In genomic region chr19:19320362-19321142, GRCh38 we compare ENCODE assay signal across 8 cellular contexts. TPM values are rescaled to one million over a fixed set of nuclear protein-coding genes. Genes with fewer than 3 reads are reported as not detected.
DNase-seq lines count a peak whose midpoint lies in the region; ATAC-seq, FAIRE-seq and TF ChIP-seq lines count a peak whose summit lies in the region.

Gene MAU2, plus strand, starts transcription at chr19:19320829. Its CDS starts 31 bp downstream, at chr19:19320860.
Gene SUGP1, minus strand, starts transcription at chr19:19320509. Its CDS starts 13 bp downstream, at chr19:19320496.

- H2BK5ac ChIP-seq in H1 (ENCODE audit: low read depth, low read length) = peak within 1 kb of the TSS; percentile 99
- H2BK5ac ChIP-seq in mesenchymal stem cell (ENCODE audit: low read depth, low read length, poor library complexity, severe bottlenecking) = peak within 1 kb of the TSS; percentile 89

- ATAC-seq in GM19467 (IDR thresholded peaks at IDR 0.05; ENCODE audit: unreplicated experiment) = peak; percentile 90

- peak within 1 kb of the TSS; percentile 97 for H2BK120ac ChIP-seq in H1 (replicated peaks; ENCODE audit: low read depth, low read length)
- peak within 1 kb of the TSS; percentile 65 for H2BK120ac ChIP-seq in mesenchymal stem cell (ENCODE audit: low read depth, low read length)

- TF ChIP-seq CTCF in H1 (IDR thresholded peaks at IDR 0.05; ENCODE audit: control extremely low read depth in 1 of 3, insufficient read depth in 1 of 3, low read depth in 1 of 3, low read length in 3 of 3) = no peak

- H3K27ac ChIP-seq in H1 (ENCODE audit: low read depth, low read length) (peak within 1 kb of the TSS; percentile 98), mesenchymal stem cell (ENCODE audit: low read length, poor library complexity, severe bottlenecking) (peak within 1 kb of the TSS; percentile 94)

- peaks cover under 1 to 5% of the 10 kb centered on the region in 2 experiments for H4K20me1 ChIP-seq in H1 (replicated peaks in 1 of 2; ENCODE audit: control insufficient read depth in 1 of 2, insufficient read depth in 2 of 2, low read length in 2 of 2)

- H3K9ac ChIP-seq in H1 (replicated peaks in 1 of 4; ENCODE audit: extremely low read depth in 1 of 4, low read depth in 3 of 4, low read length in 3 of 4) = peak within 1 kb of the TSS; percentile 95 to 99 (median 98)
- H3K9ac ChIP-seq in mesenchymal stem cell (ENCODE audit: low read length) = peak within 1 kb of the TSS; percentile 95

- peak; percentile 81 to 99 for TF ChIP-seq POLR2A in H1 (IDR thresholded peaks at IDR 0.05; ENCODE audit: control extremely low read depth in 1 of 2, low read depth in 2 of 2, low read length in 2 of 2)

- H3K14ac ChIP-seq in H1 (ENCODE audit: insufficient read length) = no peak within 1 kb of the TSS
- H3K14ac ChIP-seq in mesenchymal stem cell (ENCODE audit: low read length in 2 of 2) = peak within 1 kb of the TSS in 1 of 2 experiments; percentile 66

- H3K56ac ChIP-seq in H1 (replicated peaks; ENCODE audit: insufficient read length, low read depth, low read length) = peak within 1 kb of the TSS; percentile 97

- TF ChIP-seq RAD21 in H1 (IDR thresholded peaks at IDR 0.05 in 1 of 2, conservative IDR thresholded peaks at IDR 0.05 in 1 of 2; ENCODE audit: low read depth in 2 of 2, low read length in 2 of 2) = no peak

- TF ChIP-seq EP300 in H1 (IDR thresholded peaks at IDR 0.05; ENCODE audit: borderline replicate concordance in 1 of 2, low read depth in 2 of 2, low read length in 2 of 2) = 0 out of 3 replicates have a peak, but pooled peaks of 1 of the 2 experiments have one; percentile 37

- FAIRE-seq in H1 (lab: Jason Lieb, UNC) = no peak

- POLR2A ChIA-PET in H1 (lab: Charles Lee; ENCODE audit: partially characterized antibody) = interaction anchor here (0.7 to 2.6 kb wide), 10 partner anchors 9 to 155 kb away, joined by 3 to 7 read pairs (median 3); partner anchors contain the start of gene TM6SF2

- no peaks in the 10 kb centered on the region for H3K9me3 ChIP-seq in H1 (ENCODE audit: insufficient read depth in 2 of 2, low read depth in 1 of 2, low read length in 1 of 2)
- H3K9me3 ChIP-seq in mesenchymal stem cell (ENCODE audit: control insufficient read depth, low read length) = no peaks in the 10 kb centered on the region

- H2AFZ ChIP-seq in H1 (ENCODE audit: low read length) = peak within 1 kb of the TSS; percentile 97
- H2AFZ ChIP-seq in mesenchymal stem cell (ENCODE audit: low read depth, low read length) = peak within 1 kb of the TSS; percentile 56

- peak within 1 kb of the TSS; percentile 85 to 86 for H3K4me2 ChIP-seq in H1 (ENCODE audit: insufficient read depth in 1 of 2, low read depth in 2 of 2, low read length in 2 of 2)
- H3K4me2 ChIP-seq in mesenchymal stem cell (ENCODE audit: low read length, poor library complexity, severe bottlenecking) = peak within 1 kb of the TSS; percentile 87

- H2BK12ac ChIP-seq in H1 (ENCODE audit: low read depth, low read length) = peak within 1 kb of the TSS; percentile 75; the same call in 1 of the 2 replicates
- peak within 1 kb of the TSS in 1 of 2 experiments; percentile 73 for H2BK12ac ChIP-seq in mesenchymal stem cell (ENCODE audit: low read length in 2 of 2)

- H3K4me3 ChIP-seq in H1 (ENCODE audit: extremely low read depth in 1 of 4, insufficient read depth in 2 of 4, low read depth in 3 of 4, low read length in 4 of 4) (peak within 1 kb of the TSS; percentile 79 to 96 (median 88)), mesenchymal stem cell (ENCODE audit: insufficient read depth in 1 of 2, low read depth in 1 of 2, low read length in 2 of 2) (peak within 1 kb of the TSS; percentile 83 to 99)

- no peak within 1 kb of the TSS for H3K23ac ChIP-seq in H1 (ENCODE audit: insufficient read length)
- H3K23ac ChIP-seq in mesenchymal stem cell (ENCODE audit: low read length in 2 of 2) = peak within 1 kb of the TSS; percentile 83 to 92

- CTCF ChIA-PET in H1 (lab: Charles Lee; ENCODE audit: partially characterized antibody) = interaction anchor here (0.8 to 3.1 kb wide), 4 partner anchors 10 to 858 kb away, joined by 3 to 17 read pairs (median 4); no protein-coding TSS in a partner anchor

- H3K4ac ChIP-seq in H1 (replicated peaks; ENCODE audit: insufficient read length, low read depth, low read length) = no peak within 1 kb of the TSS
- peak within 1 kb of the TSS; percentile 94 to 95 for H3K4ac ChIP-seq in mesenchymal stem cell (ENCODE audit: low read depth in 1 of 2, low read length in 2 of 2)

- peaks cover 7% of the 10 kb centered on the region; the same call in 1 of the 2 replicates for H3K23me2 ChIP-seq in H1 (ENCODE audit: low read depth, low read length)

- peak within 1 kb of the TSS; percentile 99 for H4K5ac ChIP-seq in H1 (ENCODE audit: insufficient read length, low read depth, low read length)

- H2BK15ac ChIP-seq in H1 (ENCODE audit: low read length) (no peak within 1 kb of the TSS), mesenchymal stem cell (ENCODE audit: low read depth, poor library complexity, severe bottlenecking) (peak within 1 kb of the TSS; percentile 73)

- H3K18ac ChIP-seq in H1 (ENCODE audit: extremely low read depth, low read length) (peak within 1 kb of the TSS; percentile 99), mesenchymal stem cell (ENCODE audit: low read depth in 1 of 2, low read length in 2 of 2) (peak within 1 kb of the TSS; percentile 92 to 95)

- 1% methylated on average over 66 of the region's 67 CpGs; no CpG with 5 or more reads in 1 of the 2 experiments for WGBS in H1 (ENCODE audit: extremely low coverage in 1 of 2, insufficient coverage in 1 of 2, insufficient read length in 1 of 2, insufficient replicate concordance in 2 of 2, low coverage in 1 of 2, low lambda C conversion rate in 2 of 2, missing lambda C conversion rate in 1 of 2), 2 experiments
- whole genome bisulfite sequencing in mesenchymal stem cell = 1% methylated on average over 49 of the region's 67 CpGs

- peak within 1 kb of the TSS; percentile 24; the same call in 1 of the 2 replicates for H2AK5ac ChIP-seq in H1 (ENCODE audit: low read depth, low read length)
- H2AK5ac ChIP-seq in mesenchymal stem cell (ENCODE audit: low read length, severe bottlenecking) = no peak within 1 kb of the TSS

- DNase-seq in COLO829 (ENCODE audit: low spot score) (peak; percentile 93), HS-27A (ENCODE audit: low read depth) (peak; percentile 77), NOMO-1 (lab: John Stamatoyannopoulos, UW; ENCODE audit: unreplicated experiment in 2 of 2) (peak; percentile 94 to 95), H1 (ENCODE audit: low read depth in 1 of 2, low spot score in 2 of 2) (peak; percentile 73 to 89), mesenchymal stem cell (peak; percentile 96)
- DNase-seq in activated CD8-positive, alpha-beta memory T cell treated with anti-CD3 and anti-CD28 coated beads for 4 hours (ENCODE audit: low read depth in 2 of 2) = peak; percentile 77 to 79
- DNase-seq in stimulated activated CD8-positive, alpha-beta memory T cell treated with anti-CD3 and anti-CD28 coated beads, Interleukin-12 subunit alpha, Interleukin-12 subunit beta, amount 100 ng/mL, for 4 hours (ENCODE audit: low read depth) = peak; percentile 79

- peaks cover 3% of the 10 kb centered on the region for H3K79me1 ChIP-seq in H1 (ENCODE audit: low read depth, low read length)
- H3K79me1 ChIP-seq in mesenchymal stem cell (replicated peaks; ENCODE audit: low read length, poor library complexity, severe bottlenecking) = peaks cover 26% of the 10 kb centered on the region

- 0 out of 2 replicates have a peak within 1 kb of the TSS, but pooled peaks have one; percentile 5 for H2BK20ac ChIP-seq in H1 (ENCODE audit: low read length)

- H4K8ac ChIP-seq in H1 (ENCODE audit: extremely low read depth, insufficient read depth, low read length) = peak within 1 kb of the TSS; percentile 100; the same call in 1 of the 2 replicates
- peak within 1 kb of the TSS; percentile 96 for H4K8ac ChIP-seq in mesenchymal stem cell (ENCODE audit: low read length)

- H3K27me3 ChIP-seq in H1 (replicated peaks in 1 of 4; ENCODE audit: control insufficient read depth in 3 of 4, extremely low read depth in 1 of 4, insufficient read depth in 3 of 4, low read length in 3 of 4) (no peaks in the 10 kb centered on the region), mesenchymal stem cell (ENCODE audit: control insufficient read depth in 1 of 2, insufficient read depth in 1 of 2, low read length in 2 of 2) (no peaks in the 10 kb centered on the region)

- H3K36me3 ChIP-seq in H1 (ENCODE audit: control insufficient read depth in 2 of 4, insufficient read depth in 4 of 4, low read length in 3 of 4) = peaks cover 3 to 30% (median 11%) of the 10 kb centered on the region in 4 experiments; a peak in 6 of 8 replicates
- H3K36me3 ChIP-seq in mesenchymal stem cell (ENCODE audit: control insufficient read depth in 1 of 2, insufficient read depth in 2 of 2, low read depth in 1 of 2, low read length in 2 of 2) = peaks cover 31% of the 10 kb centered on the region in 2 experiments

- peaks cover 3 to 67% of the 10 kb centered on the region in 2 experiments; a peak in 3 of 4 replicates for H3K79me2 ChIP-seq in H1 (ENCODE audit: control insufficient read depth in 1 of 2, insufficient read depth in 2 of 2, low read length in 2 of 2)

- peak within 1 kb of the TSS; percentile 98 for H4K91ac ChIP-seq in H1 (replicated peaks; ENCODE audit: insufficient read length, low read length)
- H4K91ac ChIP-seq in mesenchymal stem cell (ENCODE audit: low read length) = peak within 1 kb of the TSS; percentile 85

- H3K4me1 ChIP-seq in H1 (replicated peaks in 1 of 4; ENCODE audit: control insufficient read depth in 3 of 4, insufficient read depth in 4 of 4, low read length in 3 of 4) (peaks cover 0 to 5% (median 4%) of the 10 kb centered on the region in 4 experiments; a peak in 3 of 7 replicates), mesenchymal stem cell (ENCODE audit: control insufficient read depth, insufficient read depth, low read depth, low read length) (peaks cover 14% of the 10 kb centered on the region)

RNA-seq across cellular contexts. Expression of gene MAU2, which starts in this region (rescaled TPM):
- total RNA-seq in H1 (2021; fragmentation: NEBNext Ultra II Directional; extraction: Animal tissue kit (Norgen Biotek cat#: 25700)) = 40.8 TPM in 2 replicates
- 32.0 and 43.7 TPM in 2 replicates for polyA plus RNA-seq in H1 (2011; rRNA removed)
- polyA plus RNA-seq in H1 (2011; cell fraction: cytosol; rRNA removed) = 32.1 TPM
- 98.5 TPM for polyA plus RNA-seq in H1 (2011; cell fraction: nucleus; rRNA removed)
- polyA plus RNA-seq in H1 (2012, experiment 1 of 2) = 23.0 to 31.5 TPM (median 28.2 TPM) in 4 replicates
- 16.4 TPM for polyA plus RNA-seq in H1 (2012, experiment 2 of 2)
- polyA plus RNA-seq in H1 (2013, experiment 1 of 2) = 16.2 TPM
- 13.9 TPM for polyA plus RNA-seq in H1 (2013, experiment 2 of 2)
- 87.6 and 99.4 TPM in 2 replicates for polyA minus RNA-seq in H1 (2011; rRNA and poly(A)+ RNA removed)
- polyA minus RNA-seq in H1 (2011; cell fraction: cytosol; rRNA and poly(A)+ RNA removed) = 42.6 TPM
- polyA minus RNA-seq in H1 (2011; cell fraction: nucleus; rRNA and poly(A)+ RNA removed) = 79.4 TPM
- polyA plus RNA-seq in mesenchymal stem cell (2013, experiment 1 of 2) = 15.4 TPM
- 16.1 TPM for polyA plus RNA-seq in mesenchymal stem cell (2013, experiment 2 of 2)

RNA-seq across cellular contexts. Expression of gene SUGP1, which starts in this region (rescaled TPM):
- total RNA-seq in H1 (2021; fragmentation: NEBNext Ultra II Directional; extraction: Animal tissue kit (Norgen Biotek cat#: 25700)) = 65.2 and 70.5 TPM in 2 replicates
- polyA plus RNA-seq in H1 (2011; rRNA removed) = 38.5 and 56.6 TPM in 2 replicates
- polyA plus RNA-seq in H1 (2011; cell fraction: cytosol; rRNA removed) = 66.9 TPM
- 143 TPM for polyA plus RNA-seq in H1 (2011; cell fraction: nucleus; rRNA removed)
- 70.0 to 90.1 TPM (median 81.2 TPM) in 4 replicates for polyA plus RNA-seq in H1 (2012, experiment 1 of 2)
- 41.7 TPM for polyA plus RNA-seq in H1 (2012, experiment 2 of 2)
- 66.1 TPM for polyA plus RNA-seq in H1 (2013, experiment 1 of 2)
- polyA plus RNA-seq in H1 (2013, experiment 2 of 2) = 58.2 TPM
- 30.0 and 32.8 TPM in 2 replicates for polyA minus RNA-seq in H1 (2011; rRNA and poly(A)+ RNA removed)
- 30.8 TPM for polyA minus RNA-seq in H1 (2011; cell fraction: cytosol; rRNA and poly(A)+ RNA removed)
- 44.9 TPM for polyA minus RNA-seq in H1 (2011; cell fraction: nucleus; rRNA and poly(A)+ RNA removed)
- polyA plus RNA-seq in mesenchymal stem cell (2013, experiment 1 of 2) = 35.7 TPM
- polyA plus RNA-seq in mesenchymal stem cell (2013, experiment 2 of 2) = 31.6 TPM

Comparison
In these comparisons a context has a peak if more than half of its experiments do, and no peak if none do; other contexts are left out.
1. Peak in every context shown above with its lines: DNase-seq, ATAC-seq, H3K4me3 ChIP-seq and H3K27ac ChIP-seq.